Comparison of ENCODE assay signal across 1 cellular context in genomic region chr12:6384499-6385436, GRCh38.
TF ChIP-seq lines count a peak whose summit lies in the region.

No MANE protein-coding gene starts in this region.

TF ChIP-seq in HepG2, 621 proteins besides CTCF, POLR2A, EP300 and RAD21 (continued from another document):
- TF ChIP-seq ZNF687 (CRISPR knock-in tag; IDR thresholded peaks at IDR 0.05) (peak; percentile 82), MXD3 (CRISPR knock-in tag; IDR thresholded peaks at IDR 0.05) (no peak; the same call in 1 of the 2 replicates), CREM (IDR thresholded peaks at IDR 0.05) (no peak), CREM (CRISPR knock-in tag; IDR thresholded peaks at IDR 0.05) (no peak), ZSCAN22 (CRISPR knock-in tag; IDR thresholded peaks at IDR 0.05) (no peak), ZFP37 (CRISPR knock-in tag; IDR thresholded peaks at IDR 0.05; ENCODE audit: borderline replicate concordance) (no peak), CCAR2 (optimal IDR thresholded peaks at IDR 0.05; ENCODE audit: low read depth, low read length) (no peak), BATF2 (CRISPR knock-in tag; IDR thresholded peaks at IDR 0.05) (peak; percentile 63; the same call in 1 of the 2 replicates)
